21 cellular contexts compared by ENCODE assay signal in the genomic region with DNA sequence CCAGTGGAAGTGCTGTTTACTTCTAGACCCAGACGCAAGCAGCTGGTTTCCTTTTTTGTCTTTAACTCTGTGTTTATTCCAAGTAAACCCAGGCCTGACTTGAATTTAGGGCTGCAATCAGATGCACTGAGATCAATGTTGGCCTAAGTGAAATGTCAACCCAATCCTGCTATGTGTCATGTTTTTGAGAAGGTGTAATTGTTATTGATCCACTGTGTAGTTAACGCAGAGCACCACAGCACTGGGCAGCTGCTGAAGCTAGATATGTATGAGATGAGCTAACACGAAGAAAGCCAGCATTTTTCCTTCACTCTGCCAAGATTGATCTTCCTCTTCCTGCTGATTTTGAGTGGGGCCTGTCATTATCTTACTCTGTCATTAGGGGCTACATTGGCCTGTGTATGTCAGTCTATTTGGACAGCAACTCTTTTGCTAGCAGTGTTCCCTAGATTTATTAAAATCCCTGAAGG. TPM values are rescaled to one million over a fixed set of nuclear protein-coding genes. Genes with fewer than 3 reads are reported as not detected.
"Had no signal": no experiment of that assay in that cellular context is flagged by ENCODE, and none has a peak within 500 bp of the region (broad histone marks: within the 10 kb centered on the region; RNA-seq: fewer than 3 reads in every experiment).

No MANE protein-coding gene starts in this region.

- H3K4me1 Mint-ChIP-seq: mesothelial cell of epicardium; naive B cell; stimulated activated effector memory CD8-positive, alpha-beta T cell treated with anti-CD3 and anti-CD28 coated beads, Interleukin-12 subunit alpha, Interleukin-12 subunit beta, amount 100 ng/mL, for 72 hours had no signal

- DNase-seq: activated CD4-positive, alpha-beta T cell treated with anti-CD3 and anti-CD28 coated beads for 1 hour; activated CD4-positive, alpha-beta T cell treated with anti-CD3 and anti-CD28 coated beads, Interleukin-2, amount 50 U/mL, for 48 hours; activated CD8-positive, alpha-beta memory T cell treated with anti-CD3 and anti-CD28 coated beads, Interleukin-2, amount 10 ng/mL, durations not matched to agents 7 days and 5 days; activated gamma-delta T cell; activated T-cell treated with anti-CD3 and anti-CD28 coated beads, Interleukin-2, amount 50 U/mL, for 24 hours; amygdala; brain microvascular endothelial cell; dermis blood vessel endothelial cell; hippocampal formation; kidney glomerular epithelial cell; naive B cell had no signal

- H3K4me1 ChIP-seq: right atrium auricular region, tibial nerve had no signal

- H3K36me3 Mint-ChIP-seq: stimulated activated effector memory CD8-positive, alpha-beta T cell treated with anti-CD3 and anti-CD28 coated beads, Interleukin-12 subunit alpha, Interleukin-12 subunit beta, amount 100 ng/mL, for 72 hours had no signal

- H3K27me3 Mint-ChIP-seq: activated T-cell treated with anti-CD3 and anti-CD28 coated beads, Interleukin-2, amount 50 U/mL, for 24 hours; naive B cell had no signal

- H3K27me3 ChIP-seq: brain microvascular endothelial cell, neutrophil, right atrium auricular region, tibial nerve had no signal

- H3K4me3 ChIP-seq: right atrium auricular region, skin epidermis, tibial nerve had no signal

- ATAC-seq: activated CD8-positive, alpha-beta memory T cell treated with anti-CD3 and anti-CD28 coated beads, Interleukin-2, amount 10 ng/mL, durations not matched to agents 7 days and 5 days; stimulated activated effector memory CD8-positive, alpha-beta T cell treated with anti-CD3 and anti-CD28 coated beads, Interleukin-12 subunit alpha, Interleukin-12 subunit beta, amount 100 ng/mL, for 72 hours had no signal

- H3K9me3 ChIP-seq: neutrophil, right atrium auricular region, tibial nerve had no signal

- H3K4me3 Mint-ChIP-seq: activated CD8-positive, alpha-beta memory T cell treated with anti-CD3 and anti-CD28 coated beads, Interleukin-2, amount 10 ng/mL, durations not matched to agents 7 days and 5 days; activated naive CD8-positive, alpha-beta T cell; activated T-cell treated with anti-CD3 and anti-CD28 coated beads, Interleukin-2, amount 50 U/mL, for 24 hours; mesothelial cell of epicardium; naive B cell; stimulated activated effector memory CD8-positive, alpha-beta T cell treated with anti-CD3 and anti-CD28 coated beads, Interleukin-12 subunit alpha, Interleukin-12 subunit beta, amount 100 ng/mL, for 72 hours had no signal

- H3K36me3 ChIP-seq: brain microvascular endothelial cell, neutrophil, right atrium auricular region had no signal

- H3K27ac Mint-ChIP-seq: activated CD8-positive, alpha-beta memory T cell treated with anti-CD3 and anti-CD28 coated beads, Interleukin-2, amount 10 ng/mL, durations not matched to agents 7 days and 5 days; activated naive CD8-positive, alpha-beta T cell; activated T-cell treated with anti-CD3 and anti-CD28 coated beads, Interleukin-2, amount 50 U/mL, for 24 hours; mesothelial cell of epicardium; naive B cell; stimulated activated effector memory CD8-positive, alpha-beta T cell treated with anti-CD3 and anti-CD28 coated beads, Interleukin-12 subunit alpha, Interleukin-12 subunit beta, amount 100 ng/mL, for 72 hours had no signal

- H3K9me3 Mint-ChIP-seq: activated T-cell treated with anti-CD3 and anti-CD28 coated beads, Interleukin-2, amount 50 U/mL, for 24 hours; mesothelial cell of epicardium; naive B cell; stimulated activated effector memory CD8-positive, alpha-beta T cell treated with anti-CD3 and anti-CD28 coated beads, Interleukin-12 subunit alpha, Interleukin-12 subunit beta, amount 100 ng/mL, for 72 hours had no signal

- H3K27ac ChIP-seq: brain microvascular endothelial cell, neutrophil, right atrium auricular region, skin epidermis, tibial nerve had no signal

RNA-seq across cellular contexts. Expression of gene DLX1, which starts 18.9 kb away (rescaled TPM):
- total RNA-seq: activated CD8-positive, alpha-beta memory T cell treated with anti-CD3 and anti-CD28 coated beads, Interleukin-2, amount 10 ng/mL, durations not matched to agents 7 days and 5 days; cerebellum; dermis blood vessel endothelial cell; epithelial cell of proximal tubule; liver; right atrium auricular region had no signal
- polyA plus RNA-seq: liver had no signal

RNA-seq across cellular contexts. Expression of gene DLX2, which starts 36.3 kb away (rescaled TPM):
- total RNA-seq: cerebellum, dermis blood vessel endothelial cell, liver, right atrium auricular region, tibial nerve had no signal
- polyA plus RNA-seq: liver had no signal
